ENCODE assay signal across 28 cellular contexts in the genomic region with DNA sequence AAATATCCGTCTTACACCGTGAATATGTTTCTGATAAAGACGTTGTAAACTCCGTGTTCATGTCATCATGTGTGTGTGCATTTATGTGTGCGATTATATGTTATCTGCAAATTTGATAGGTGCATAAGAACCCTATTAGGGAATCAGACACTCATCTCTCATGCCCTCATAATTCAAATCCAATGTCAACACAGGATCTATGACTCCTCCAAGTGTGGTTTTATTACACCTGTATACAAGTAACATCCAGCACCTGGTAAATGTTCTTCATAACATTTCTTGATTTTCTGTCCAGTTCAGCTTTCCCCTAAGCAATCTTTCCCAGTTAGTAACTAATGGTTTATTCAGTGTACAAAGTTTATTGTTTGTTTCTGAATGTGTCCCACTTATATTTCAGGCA.
DNase-seq lines count a peak whose midpoint lies in the region; ATAC-seq and TF ChIP-seq lines count a peak whose summit lies in the region.
"Had no signal": no experiment of that assay in that cellular context is flagged by ENCODE, and none has a peak within 500 bp of the region (broad histone marks: within the 10 kb centered on the region; RNA-seq: fewer than 3 reads in every experiment).

No MANE protein-coding gene starts in this region.

- TF ChIP-seq CTCF in PC-3 (conservative IDR thresholded peaks at IDR 0.05; ENCODE audit: low read depth, low read length), result no peak
- TF ChIP-seq CTCF in foreskin keratinocyte (conservative IDR thresholded peaks at IDR 0.05), result no peak
- no peak for TF ChIP-seq CTCF in right lobe of liver (IDR thresholded peaks at IDR 0.05)

- no peaks in the 10 kb centered on the region for H3K9me2 ChIP-seq in PC-3 (replicated peaks; ENCODE audit: low read length)

- no peak for TF ChIP-seq POLR2A in right lobe of liver (IDR thresholded peaks at IDR 0.05)

- no peaks in the 10 kb centered on the region for H3K27me3 ChIP-seq in PC-3 (ENCODE audit: low read length)
- no peaks in the 10 kb centered on the region for H3K27me3 ChIP-seq in foreskin keratinocyte
- no peaks in the 10 kb centered on the region for H3K27me3 ChIP-seq in skeletal muscle satellite cell (ENCODE audit: control insufficient read depth, insufficient read depth, low read length)
- H3K27me3 ChIP-seq in right lobe of liver, result no peaks in the 10 kb centered on the region
- H3K27me3 ChIP-seq: BLaER1 treated with 17β-estradiol and CSF1 and Interleukin-3, amounts not matched to agents 10 nM and 100 nM; cardiac muscle cell; neutrophil; stomach; tibial nerve had no signal

- peak overlapping the region; percentile 91 for H3K27ac ChIP-seq in PC-3 (ENCODE audit: low read length)
- no peak overlapping the region for H3K27ac ChIP-seq in foreskin keratinocyte
- H3K27ac ChIP-seq in right lobe of liver, result no peak overlapping the region
- H3K27ac ChIP-seq: BLaER1 treated with 17β-estradiol and CSF1 and Interleukin-3, amounts not matched to agents 10 nM and 100 nM; cardiac muscle cell; KMS-11; neutrophil; prostate gland had no signal

- no peaks in the 10 kb centered on the region for H4K20me1 ChIP-seq in PC-3 (ENCODE audit: low read length)
- H4K20me1 ChIP-seq: BLaER1 treated with 17β-estradiol and CSF1 and Interleukin-3, amounts not matched to agents 10 nM and 100 nM had no signal

- H3F3A ChIP-seq in PC-3 (ENCODE audit: low read length, unreplicated experiment), result no peaks in the 10 kb centered on the region

- CTCF ChIA-PET in PC-3 (lab: Charles Lee), result no interaction called here

- H3K4me3 ChIP-seq in PC-3 (ENCODE audit: low read length), result peak overlapping the region; percentile 40; the same call in 1 of the 2 replicates
- H3K4me3 ChIP-seq in skeletal muscle satellite cell (ENCODE audit: low read length), result no peak overlapping the region
- H3K4me3 ChIP-seq in right lobe of liver, result no peak overlapping the region
- H3K4me3 ChIP-seq: BLaER1 treated with 17β-estradiol and CSF1 and Interleukin-3, amounts not matched to agents 10 nM and 100 nM; cardiac muscle cell; GM23338; prostate gland; stomach; tibial nerve had no signal

- WGBS in right lobe of liver (ENCODE audit: insufficient coverage, low coverage, low lambda C conversion rate, missing lambda C conversion rate), result 86% methylated on average over 5 of the region's 5 CpGs

- POLR2A ChIA-PET in PC-3 (lab: Charles Lee; ENCODE audit: unreplicated experiment), result no interaction called here

- peak overlapping the region; percentile 27; the same call in 1 of the 2 replicates for H2AFZ ChIP-seq in PC-3 (ENCODE audit: low read length)
- H2AFZ ChIP-seq: GM23338 had no signal

- no peaks in the 10 kb centered on the region for H3K79me2 ChIP-seq in PC-3 (ENCODE audit: low read length)

- no TSS peak for BruUV-seq in PC-3 (replicated peaks; lab: Mats Ljungman, UMichigan)

- DNase-seq in EL, result peak; percentile 4
- peak; percentile 60 for DNase-seq in PC-3
- no peak for DNase-seq in foreskin keratinocyte
- DNase-seq in right lobe of liver, result no peak
- DNase-seq in NCI-H2029 treated with DMSO at 0.1 percent for 48 hours (lab: John Stamatoyannopoulos, UW), result no peak
- no peak for DNase-seq in NCI-H1092 (lab: John Stamatoyannopoulos, UW)
- DNase-seq: activated CD4-positive, alpha-beta T cell treated with anti-CD3 and anti-CD28 coated beads, Interleukin-2, amount 50 U/mL, for 48 hours; activated CD8-positive, alpha-beta memory T cell treated with anti-CD3 and anti-CD28 coated beads, Interleukin-2, amount 50 U/mL, for 4 hours; activated naive CD4-positive, alpha-beta T cell treated with anti-CD3 and anti-CD28 coated beads, Interleukin-2, amount 50 U/mL, for 16 hours; COR-L47; cortex of kidney; DND-41; left colon; NCI-H1436 treated with DMSO at 0.1 percent for 48 hours; NCI-H524; SIG-M5; small intestine; stimulated activated CD4-positive, alpha-beta T cell treated with anti-CD3 and anti-CD28 coated beads, Interleukin-2, amount 100 ng/mL, for 24 hours; stomach; T-helper 1 cell had no signal

- peaks cover 21% of the 10 kb centered on the region for H3K4me1 ChIP-seq in PC-3 (ENCODE audit: insufficient read depth, low read length)
- peaks cover 5% of the 10 kb centered on the region for H3K4me1 ChIP-seq in foreskin keratinocyte
- peaks cover 18% of the 10 kb centered on the region for H3K4me1 ChIP-seq in skeletal muscle satellite cell (ENCODE audit: control insufficient read depth, insufficient read depth, low read length)
- no peaks in the 10 kb centered on the region for H3K4me1 ChIP-seq in right lobe of liver
- H3K4me1 ChIP-seq: prostate gland had no signal

- peak overlapping the region; percentile 82 for H3K4me2 ChIP-seq in PC-3 (ENCODE audit: low read length)
- peak overlapping the region; percentile 48 for H3K4me2 ChIP-seq in skeletal muscle satellite cell (ENCODE audit: low read length)
- H3K4me2 ChIP-seq: BLaER1 treated with 17β-estradiol and CSF1 and Interleukin-3, amounts not matched to agents 10 nM and 100 nM; GM23338; KMS-11 had no signal

- H3K9ac ChIP-seq in PC-3 (ENCODE audit: low read length), result peak overlapping the region; percentile 35
- H3K9ac ChIP-seq in skeletal muscle satellite cell (ENCODE audit: low read depth, low read length), result peak overlapping the region; percentile 61
- H3K9ac ChIP-seq: BLaER1 treated with 17β-estradiol and CSF1 and Interleukin-3, amounts not matched to agents 10 nM and 100 nM; KMS-11 had no signal

- ATAC-seq in PC-3 (peak; percentile 71), foreskin keratinocyte (peak; percentile 50), right lobe of liver (no peak)
- ATAC-seq: GM23338, left colon had no signal

- H3K36me3 ChIP-seq in PC-3 (ENCODE audit: low read depth, low read length) (no peaks in the 10 kb centered on the region), skeletal muscle satellite cell (ENCODE audit: insufficient read depth, low read length) (no peaks in the 10 kb centered on the region), right lobe of liver (no peaks in the 10 kb centered on the region)
- H3K36me3 ChIP-seq: BLaER1 treated with 17β-estradiol and CSF1 and Interleukin-3, amounts not matched to agents 10 nM and 100 nM; cardiac muscle cell; neutrophil; prostate gland; stomach; tibial nerve had no signal

- H3K9me3 ChIP-seq in PC-3 (ENCODE audit: low read length), result no peaks in the 10 kb centered on the region
- H3K9me3 ChIP-seq in skeletal muscle satellite cell (replicated peaks; ENCODE audit: low read length), result no peaks in the 10 kb centered on the region
- no peaks in the 10 kb centered on the region for H3K9me3 ChIP-seq in right lobe of liver
- H3K9me3 ChIP-seq: BLaER1 treated with 17β-estradiol and CSF1 and Interleukin-3, amounts not matched to agents 10 nM and 100 nM; neutrophil; prostate gland; stomach; tibial nerve had no signal

- intact Hi-C loops in PC-3 (cut with micrococcal nuclease) (loop anchor here (5.0 to 10.0 kb wide), 2 partner anchors 203 to 285 kb away; no protein-coding TSS in a partner anchor), right lobe of liver (cut with DNase I) (no loop called here)

Comparison
In these comparisons a context has a peak if more than half of its experiments do, and no peak if none do; other contexts are left out.
1. DNase-seq: peak in EL (single experiment) and PC-3 (single experiment); none in foreskin keratinocyte (0 of 2), right lobe of liver (0 of 3), NCI-H2029 treated with DMSO at 0.1 percent for 48 hours (single experiment) and NCI-H1092 (single experiment).
2. ATAC-seq: peak in PC-3 (single experiment) and foreskin keratinocyte (single experiment); none in right lobe of liver (0 of 4).